20 cellular contexts compared by ENCODE assay signal in the genomic region with DNA sequence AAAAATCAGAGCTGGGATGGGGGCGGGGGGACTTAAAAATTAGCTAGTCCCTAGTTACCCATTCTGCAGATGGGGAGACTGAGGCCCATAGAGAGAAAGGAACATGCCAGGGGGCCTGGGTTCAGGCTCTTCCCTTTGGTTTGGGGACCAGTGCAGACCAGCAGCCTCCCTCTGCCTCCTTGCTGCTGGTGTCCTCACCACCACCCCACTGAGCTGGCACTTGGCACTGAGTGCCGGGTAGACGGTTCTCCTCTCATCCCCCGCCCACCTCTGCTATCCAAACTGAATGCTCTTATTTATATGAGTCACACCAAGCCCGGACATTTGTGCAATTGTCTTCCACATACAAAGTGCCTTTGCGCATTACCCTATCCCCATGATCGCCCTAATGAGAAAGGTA. TPM values are rescaled to one million over a fixed set of nuclear protein-coding genes. Genes with fewer than 3 reads are reported as not detected.
DNase-seq lines count a peak whose midpoint lies in the region; ATAC-seq and TF ChIP-seq lines count a peak whose summit lies in the region.
"Had no signal": no experiment of that assay in that cellular context is flagged by ENCODE, and none has a peak within 500 bp of the region (broad histone marks: within the 10 kb centered on the region; RNA-seq: fewer than 3 reads in every experiment).

No MANE protein-coding gene starts in this region.

- H3K4me1 ChIP-seq in right atrium auricular region = no peaks in the 10 kb centered on the region
- H3K4me1 ChIP-seq: upper lobe of left lung had no signal

- H3K27ac Mint-ChIP-seq in MCF 10A (ENCODE audit: low read depth, unreplicated experiment) (no peak overlapping the region), HFFc6 (no peak overlapping the region)
- H3K27ac Mint-ChIP-seq: CD8-positive, alpha-beta T cell had no signal

- TF ChIP-seq CTCF in MCF 10A (IDR thresholded peaks at IDR 0.05; ENCODE audit: unreplicated experiment) (no peak), foreskin fibroblast (IDR thresholded peaks at IDR 0.05; ENCODE audit: low read depth, low read length) (no peak), HFFc6 (IDR thresholded peaks at IDR 0.05) (no peak), right atrium auricular region (IDR thresholded peaks at IDR 0.05) (no peak)

- H3K4me3 Mint-ChIP-seq in MCF 10A (ENCODE audit: unreplicated experiment) (no peak overlapping the region), HFFc6 (no peak overlapping the region)
- H3K4me3 Mint-ChIP-seq: CD8-positive, alpha-beta T cell; stimulated activated naive CD8-positive, alpha-beta T cell treated with anti-CD3 and anti-CD28 coated beads, Interleukin-15, amount 100 ng/mL, for 72 hours had no signal

- no TSS peak for BruUV-seq in MCF 10A (replicated peaks; lab: Mats Ljungman, UMichigan)

- H3K4me1 Mint-ChIP-seq in MCF 10A (ENCODE audit: insufficient read depth, unreplicated experiment) (peaks cover 6% of the 10 kb centered on the region), HFFc6 (ENCODE audit: low read depth) (peaks cover 25% of the 10 kb centered on the region)
- H3K4me1 Mint-ChIP-seq: stimulated activated naive CD8-positive, alpha-beta T cell treated with anti-CD3 and anti-CD28 coated beads, Interleukin-15, amount 100 ng/mL, for 72 hours had no signal

- H3K9me3 ChIP-seq in right atrium auricular region = no peaks in the 10 kb centered on the region
- H3K9me3 ChIP-seq: upper lobe of left lung had no signal

- intact Hi-C loops in MCF 10A (cut with micrococcal nuclease) = no loop called here

- ATAC-seq in GM21423 (IDR thresholded peaks at IDR 0.05; ENCODE audit: unreplicated experiment) = no peak
- ATAC-seq: CD8-positive, alpha-beta T cell; Panc1; stimulated activated naive CD8-positive, alpha-beta T cell treated with anti-CD3 and anti-CD28 coated beads, Interleukin-15, amount 100 ng/mL, for 72 hours had no signal

- no peaks in the 10 kb centered on the region for H3K27me3 Mint-ChIP-seq in MCF 10A (ENCODE audit: insufficient read depth, unreplicated experiment)
- peaks cover 24% of the 10 kb centered on the region for H3K27me3 Mint-ChIP-seq in HFFc6 (ENCODE audit: insufficient read depth)

- no peaks in the 10 kb centered on the region for H3K36me3 Mint-ChIP-seq in MCF 10A (ENCODE audit: insufficient read depth, unreplicated experiment)
- no peaks in the 10 kb centered on the region for H3K36me3 Mint-ChIP-seq in HFFc6 (ENCODE audit: low read depth)
- H3K36me3 Mint-ChIP-seq: CD8-positive, alpha-beta T cell had no signal

- POLR2A ChIA-PET in MCF 10A (lab: Yijun Ruan, JAX) = no interaction called here

- no peak overlapping the region for H3K4me3 ChIP-seq in foreskin fibroblast (ENCODE audit: low read depth in 1 of 2, low read length in 2 of 2)
- H3K4me3 ChIP-seq in right atrium auricular region = no peak overlapping the region
- H3K4me3 ChIP-seq: upper lobe of left lung had no signal

- H3K27ac ChIP-seq in right atrium auricular region = no peak overlapping the region
- H3K27ac ChIP-seq: upper lobe of left lung had no signal

- CTCF ChIA-PET in MCF 10A (lab: Yijun Ruan, JAX) = interaction anchor here (1.0 to 1.2 kb wide), 2 partner anchors 9 to 16 kb away, joined by 4 read pairs; no protein-coding TSS in a partner anchor

- no peaks in the 10 kb centered on the region for H3K36me3 ChIP-seq in right atrium auricular region
- H3K36me3 ChIP-seq: upper lobe of left lung had no signal

- DNase-seq in AG20443 (ENCODE audit: low spot score) = peak; percentile 45
- peak; percentile 49 for DNase-seq in M059J (ENCODE audit: low read depth)
- DNase-seq in MCF 10A (ENCODE audit: unreplicated experiment) = peak; percentile 73
- peak; percentile 64 to 81 for DNase-seq in foreskin fibroblast
- no peak for DNase-seq in T-helper 2 cell
- DNase-seq in HFFc6 = no peak
- DNase-seq in right atrium auricular region (ENCODE audit: low spot score) = no peak
- DNase-seq: activated CD4-positive, alpha-beta T cell treated with anti-CD3 and anti-CD28 coated beads, Interleukin-2, amount 50 U/mL, for 1 hour; activated CD8-positive, alpha-beta memory T cell treated with anti-CD3 and anti-CD28 coated beads, Interleukin-2, amount 50 U/mL, for 48 hours; CD8-positive, alpha-beta T cell; EL; Kasumi-1; NCI-H1436 treated with DMSO at 0.1 percent for 48 hours; NCI-H82; stimulated activated CD4-positive, alpha-beta T cell treated with anti-CD3 and anti-CD28 coated beads, Interleukin-2, amount 100 ng/mL, for 24 hours; stimulated activated naive CD8-positive, alpha-beta T cell treated with anti-CD3 and anti-CD28 coated beads, Interleukin-15, amount 100 ng/mL, for 72 hours; SW 1271; upper lobe of left lung had no signal

- H3K9me3 Mint-ChIP-seq in MCF 10A (ENCODE audit: unreplicated experiment) (no peaks in the 10 kb centered on the region), HFFc6 (no peaks in the 10 kb centered on the region)
- H3K9me3 Mint-ChIP-seq: CD8-positive, alpha-beta T cell; stimulated activated naive CD8-positive, alpha-beta T cell treated with anti-CD3 and anti-CD28 coated beads, Interleukin-15, amount 100 ng/mL, for 72 hours had no signal

- H3K27me3 ChIP-seq in right atrium auricular region = no peaks in the 10 kb centered on the region

RNA-seq across cellular contexts. Expression of a gene that starts 39.2 kb away (rescaled TPM):
- total RNA-seq in M059J (2014; rRNA removed; shearing (Covaris generic)) = 5.2 and 7.2 TPM in 2 replicates
- 4.9 and 9.7 TPM in 2 replicates for total RNA-seq in MCF 10A (2022)
- 10 to 100 TPM; 40.3 to 57.8 (median 42.6) TPM for total RNA-seq in HFFc6 (2021; fragmentation: NEBNext Ultra II Directional; extraction: Animal tissue kit (Norgen Biotek cat#: 25700))
- 10 to 100 TPM in 1 of 2 donors, 1 to 10 TPM in 1; 5.3 to 13.4 TPM for total RNA-seq in right atrium auricular region

Comparison
In these comparisons a context has a peak if more than half of its experiments do, and no peak if none do; other contexts are left out.
1. DNase-seq: peak in AG20443 (single experiment), M059J (single experiment), MCF 10A (single experiment) and foreskin fibroblast (2 of 2); none in T-helper 2 cell (0 of 5), HFFc6 (single experiment) and right atrium auricular region (single experiment).